Comparison of ENCODE assay signal across 12 cellular contexts in genomic region chr22:48098936-48099245, GRCh38.
DNase-seq lines count a peak whose midpoint lies in the region; ATAC-seq and TF ChIP-seq lines count a peak whose summit lies in the region.
"Had no signal": no experiment of that assay in that cellular context is flagged by ENCODE, and none has a peak within 500 bp of the region (broad histone marks: within the 10 kb centered on the region; RNA-seq: fewer than 3 reads in every experiment).

No MANE protein-coding gene starts in this region.

- no peaks in the 10 kb centered on the region for H3K27me3 ChIP-seq in body of pancreas
- H3K27me3 ChIP-seq: Peyer's patch had no signal

- H3K27me3 Mint-ChIP-seq in activated CD4-positive, alpha-beta T cell treated with anti-CD3 and anti-CD28 coated beads for 36 hours: peaks cover 5% of the 10 kb centered on the region
- H3K27me3 Mint-ChIP-seq in naive B cell: no peaks in the 10 kb centered on the region

- H3K27ac ChIP-seq in body of pancreas: no peak overlapping the region
- H3K27ac ChIP-seq: dorsolateral prefrontal cortex, psoas muscle, WERI-Rb-1 had no signal

- CTCF ChIA-PET in activated CD4-positive, alpha-beta T cell treated with anti-CD3 and anti-CD28 coated beads for 36 hours (lab: Charles Lee): interaction anchor here (0.6 kb wide), 1 partner anchor 1161 kb away, joined by 3 read pairs; no protein-coding TSS in a partner anchor

- intact Hi-C loops in activated CD4-positive, alpha-beta T cell treated with anti-CD3 and anti-CD28 coated beads for 36 hours (cut with DNase I, micrococcal nuclease): loop anchor here in 1 of 2 experiments (5.0 kb wide), 1 partner anchor 1362 kb away; the partner anchor contains the start of gene CERK
- intact Hi-C loops in body of pancreas (cut with DNase I): no loop called here

- H3K27ac Mint-ChIP-seq in activated CD4-positive, alpha-beta T cell treated with anti-CD3 and anti-CD28 coated beads for 36 hours: no peak overlapping the region
- H3K27ac Mint-ChIP-seq in naive B cell: peak overlapping the region; percentile 90 to 97 (median 93)

- no peak for ATAC-seq in activated CD4-positive, alpha-beta T cell treated with anti-CD3 and anti-CD28 coated beads for 36 hours
- ATAC-seq in GM21447 (IDR thresholded peaks at IDR 0.05; ENCODE audit: unreplicated experiment): peak; percentile 28
- peak in 1 of 2 donors; percentile 2 for ATAC-seq in naive B cell (ENCODE audit: low read depth in 2 of 2)
- no peak for ATAC-seq in HG03442 (IDR thresholded peaks at IDR 0.05; ENCODE audit: unreplicated experiment)
- no peak for ATAC-seq in body of pancreas
- ATAC-seq: psoas muscle had no signal

- no peaks in the 10 kb centered on the region for H3K4me1 ChIP-seq in body of pancreas
- H3K4me1 ChIP-seq: psoas muscle had no signal

- DNase-seq in activated CD4-positive, alpha-beta T cell treated with anti-CD3 and anti-CD28 coated beads for 36 hours: peak; percentile 13
- DNase-seq in activated CD4-positive, alpha-beta T cell treated with anti-CD3 and anti-CD28 coated beads for 48 hours: no peak
- no peak for DNase-seq in Jurkat, Clone E6-1 (ENCODE audit: low read depth, low spot score)
- DNase-seq in naive B cell (no peak), body of pancreas (no peak)
- DNase-seq in stimulated activated CD4-positive, alpha-beta T cell treated with anti-CD3 and anti-CD28 coated beads, Interleukin-4, amount 100 ng/mL, for 4 hours: no peak
- DNase-seq: psoas muscle, WERI-Rb-1 had no signal

- no peaks in the 10 kb centered on the region for H3K9me3 Mint-ChIP-seq in activated CD4-positive, alpha-beta T cell treated with anti-CD3 and anti-CD28 coated beads for 36 hours (ENCODE audit: low read depth)
- peaks cover 0 to 5% (median 0%) of the 10 kb centered on the region in 7 donors for H3K9me3 Mint-ChIP-seq in naive B cell

- TF ChIP-seq POLR2A in body of pancreas (IDR thresholded peaks at IDR 0.05): no peak

- H3K36me3 Mint-ChIP-seq in activated CD4-positive, alpha-beta T cell treated with anti-CD3 and anti-CD28 coated beads for 36 hours (ENCODE audit: low read depth): no peaks in the 10 kb centered on the region
- H3K36me3 Mint-ChIP-seq in naive B cell: peaks cover 0 to 16% of the 10 kb centered on the region in 2 donors

- H3K4me3 Mint-ChIP-seq in activated CD4-positive, alpha-beta T cell treated with anti-CD3 and anti-CD28 coated beads for 36 hours: no peak overlapping the region
- peak overlapping the region; percentile 60 to 84 (median 72) for H3K4me3 Mint-ChIP-seq in naive B cell

- no peaks in the 10 kb centered on the region for H3K36me3 ChIP-seq in body of pancreas (replicated peaks in 1 of 2; ENCODE audit: insufficient read depth in 1 of 2, low read depth in 2 of 2)
- H3K36me3 ChIP-seq: Peyer's patch, WERI-Rb-1 had no signal

- H3K4me1 Mint-ChIP-seq in activated CD4-positive, alpha-beta T cell treated with anti-CD3 and anti-CD28 coated beads for 36 hours: peaks cover 21% of the 10 kb centered on the region
- H3K4me1 Mint-ChIP-seq in naive B cell: peaks cover 63 to 87% (median 84%) of the 10 kb centered on the region in 3 donors

- peak overlapping the region; percentile 35 for H3K4me3 ChIP-seq in Jurkat, Clone E6-1 (ENCODE audit: low read length)
- H3K4me3 ChIP-seq in body of pancreas: no peak overlapping the region
- H3K4me3 ChIP-seq: dorsolateral prefrontal cortex, psoas muscle had no signal

- H3K9me3 ChIP-seq in body of pancreas: no peaks in the 10 kb centered on the region
- H3K9me3 ChIP-seq: Peyer's patch, psoas muscle had no signal

- 44 to 67% methylated on average over 9 to 10 of the region's 10 CpGs for WGBS in body of pancreas, 2 donors

- POLR2A ChIA-PET in activated CD4-positive, alpha-beta T cell treated with anti-CD3 and anti-CD28 coated beads for 36 hours (lab: Charles Lee): no interaction called here

- no peak for TF ChIP-seq CTCF in body of pancreas (IDR thresholded peaks at IDR 0.05)
